In genomic region chr6:160124007-160124406, GRCh38 we compare ENCODE assay signal across 32 cellular contexts. TPM values are rescaled to one million over a fixed set of nuclear protein-coding genes. Genes with fewer than 3 reads are reported as not detected.
"Had no signal": no experiment of that assay in that cellular context is flagged by ENCODE, and none has a peak within 500 bp of the region (broad histone marks: within the 10 kb centered on the region; RNA-seq: fewer than 3 reads in every experiment).

No MANE protein-coding gene starts in this region.

- H3K36me3 ChIP-seq: adrenal gland, breast epithelium, SJSA1, WERI-Rb-1 had no signal

- H3K4me3 Mint-ChIP-seq: activated CD4-positive, alpha-beta memory T cell treated with anti-CD3 and anti-CD28 coated beads, Interleukin-2, amount 10 ng/mL, durations not matched to agents 7 days and 5 days; activated CD8-positive, alpha-beta memory T cell treated with anti-CD3 and anti-CD28 coated beads, Interleukin-2, amount 10 ng/mL, durations not matched to agents 7 days and 5 days; activated naive CD4-positive, alpha-beta T cell treated with anti-CD3 and anti-CD28 coated beads for 36 hours; T-helper 1 cell treated with Interleukin-12 subunit alpha and Interleukin-12 subunit beta and Interleukin-4 antibody, amounts not matched to agents 30 μg/mL and 1 μg/mL, for 36 hours had no signal

- ATAC-seq: activated CD8-positive, alpha-beta memory T cell treated with anti-CD3 and anti-CD28 coated beads, Interleukin-2, amount 10 ng/mL, durations not matched to agents 7 days and 5 days; Panc1 had no signal

- H3K27ac Mint-ChIP-seq: activated CD4-positive, alpha-beta memory T cell treated with anti-CD3 and anti-CD28 coated beads, Interleukin-2, amount 10 ng/mL, durations not matched to agents 7 days and 5 days; activated CD8-positive, alpha-beta memory T cell treated with anti-CD3 and anti-CD28 coated beads, Interleukin-2, amount 10 ng/mL, durations not matched to agents 7 days and 5 days; activated naive CD4-positive, alpha-beta T cell treated with anti-CD3 and anti-CD28 coated beads for 36 hours; T-helper 1 cell treated with Interleukin-12 subunit alpha and Interleukin-12 subunit beta and Interleukin-4 antibody, amounts not matched to agents 30 μg/mL and 1 μg/mL, for 36 hours had no signal

- H3K9me3 Mint-ChIP-seq: activated CD4-positive, alpha-beta memory T cell treated with anti-CD3 and anti-CD28 coated beads, Interleukin-2, amount 10 ng/mL, durations not matched to agents 7 days and 5 days; activated naive CD4-positive, alpha-beta T cell treated with anti-CD3 and anti-CD28 coated beads for 36 hours; activated naive CD4-positive, alpha-beta T cell treated with anti-CD3 and anti-CD28 coated beads, Interleukin-2, amount 50 U/mL, for 72 hours; T-helper 1 cell treated with Interleukin-12 subunit alpha and Interleukin-12 subunit beta and Interleukin-4 antibody, amounts not matched to agents 30 μg/mL and 1 μg/mL, for 36 hours had no signal

- H3K9me3 ChIP-seq: adrenal gland, body of pancreas, breast epithelium, SJSA1, SK-N-SH had no signal

- H3K27me3 Mint-ChIP-seq: activated CD4-positive, alpha-beta memory T cell treated with anti-CD3 and anti-CD28 coated beads, Interleukin-2, amount 10 ng/mL, durations not matched to agents 7 days and 5 days; activated CD8-positive, alpha-beta memory T cell treated with anti-CD3 and anti-CD28 coated beads, Interleukin-2, amount 10 ng/mL, durations not matched to agents 7 days and 5 days had no signal

- H3K4me1 ChIP-seq: adrenal gland, breast epithelium, SJSA1 had no signal

- FAIRE-seq: astrocyte had no signal

- H3K27me3 ChIP-seq: adrenal gland, body of pancreas, breast epithelium, SJSA1 had no signal

- H3K4me2 ChIP-seq: SK-N-SH had no signal

- H3K4me3 ChIP-seq: adrenal gland, body of pancreas, breast epithelium, SJSA1 had no signal

- H3K4me1 Mint-ChIP-seq: activated CD4-positive, alpha-beta memory T cell treated with anti-CD3 and anti-CD28 coated beads, Interleukin-2, amount 10 ng/mL, durations not matched to agents 7 days and 5 days; activated CD8-positive, alpha-beta memory T cell treated with anti-CD3 and anti-CD28 coated beads, Interleukin-2, amount 10 ng/mL, durations not matched to agents 7 days and 5 days had no signal

- DNase-seq: activated CD4-positive, alpha-beta memory T cell treated with anti-CD3 and anti-CD28 coated beads, Interleukin-2, amount 10 ng/mL, durations not matched to agents 7 days and 5 days; activated CD4-positive, alpha-beta T cell treated with anti-CD3 and anti-CD28 coated beads for 1 hour; activated CD4-positive, alpha-beta T cell treated with anti-CD3 and anti-CD28 coated beads for 48 hours; activated CD4-positive, CD25-positive, alpha-beta regulatory T cell; activated CD8-positive, alpha-beta memory T cell treated with anti-CD3 and anti-CD28 coated beads for 24 hours; activated CD8-positive, alpha-beta memory T cell treated with anti-CD3 and anti-CD28 coated beads, Interleukin-2, amount 10 ng/mL, durations not matched to agents 7 days and 5 days; activated CD8-positive, alpha-beta memory T cell treated with anti-CD3 and anti-CD28 coated beads, Interleukin-2, amount 50 U/mL, for 48 hours; activated gamma-delta T cell; activated naive CD4-positive, alpha-beta T cell treated with anti-CD3 and anti-CD28 coated beads for 36 hours; activated T-cell treated with anti-CD3 and anti-CD28 coated beads, Interleukin-2, amount 50 U/mL, for 48 hours; adrenal gland; body of pancreas; Karpas-422; KBM-7; NCI-H1048; NCI-H1105 treated with DMSO at 0.1 percent for 48 hours; NCI-H1436; NCI-H1694; NCI-H1930; NCI-H345; NCI-H524 treated with DMSO at 0.1 percent for 48 hours; SHP77; T1000; WERI-Rb-1 had no signal

- H3K9ac ChIP-seq: SK-N-SH had no signal

- H3K27ac ChIP-seq: adrenal gland, breast epithelium, SJSA1, WERI-Rb-1 had no signal

RNA-seq across cellular contexts. Expression of gene SLC22A1, which starts 2.4 kb away (rescaled TPM):
- total RNA-seq: activated naive CD4-positive, alpha-beta T cell treated with anti-CD3 and anti-CD28 coated beads for 36 hours; cardiac septum; SJSA1 had no signal
